ENCODE assay signal across 1 cellular context in genomic region chr15:41080144-41080543, GRCh38.
TF ChIP-seq lines count a peak whose summit lies in the region.

No MANE protein-coding gene starts in this region.

TF ChIP-seq in K562, 482 proteins besides CTCF, POLR2A, EP300 and RAD21:
- TF ChIP-seq XRCC4 (IDR thresholded peaks at IDR 0.05; ENCODE audit: extremely low read depth, insufficient read depth, insufficient read length) (no peak), ZNF696 (CRISPR knock-in tag; conservative IDR thresholded peaks at IDR 0.05) (no peak), HMGN3 (IDR thresholded peaks at IDR 0.05; ENCODE audit: borderline replicate concordance, extremely low read depth, insufficient read length, low read depth, low read length) (no peak), ZNF75A (CRISPR knock-in tag; IDR thresholded peaks at IDR 0.05) (no peak), ILF3 (IDR thresholded peaks at IDR 0.05; ENCODE audit: borderline replicate concordance) (no peak), SIN3A (IDR thresholded peaks at IDR 0.05; ENCODE audit: borderline replicate concordance in 2 of 2, control insufficient read depth in 1 of 2, low read depth in 2 of 2, low read length in 2 of 2) (no peak), NFRKB (IDR thresholded peaks at IDR 0.05; ENCODE audit: low read depth) (no peak), CBX2 (IDR thresholded peaks at IDR 0.05; ENCODE audit: insufficient read depth, low read length, poor library complexity, severe bottlenecking) (no peak), MCM7 (IDR thresholded peaks at IDR 0.05) (no peak), TFAM (CRISPR knock-in tag; conservative IDR thresholded peaks at IDR 0.05) (no peak)
- TF ChIP-seq, protein P1, sequence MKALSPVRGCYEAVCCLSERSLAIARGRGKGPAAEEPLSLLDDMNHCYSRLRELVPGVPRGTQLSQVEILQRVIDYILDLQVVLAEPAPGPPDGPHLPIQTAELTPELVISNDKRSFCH (CRISPR knock-in tag; IDR thresholded peaks at IDR 0.05), result no peak
- TF ChIP-seq, protein P1 (tag; IDR thresholded peaks at IDR 0.05), result no peak
